In the genomic region with DNA sequence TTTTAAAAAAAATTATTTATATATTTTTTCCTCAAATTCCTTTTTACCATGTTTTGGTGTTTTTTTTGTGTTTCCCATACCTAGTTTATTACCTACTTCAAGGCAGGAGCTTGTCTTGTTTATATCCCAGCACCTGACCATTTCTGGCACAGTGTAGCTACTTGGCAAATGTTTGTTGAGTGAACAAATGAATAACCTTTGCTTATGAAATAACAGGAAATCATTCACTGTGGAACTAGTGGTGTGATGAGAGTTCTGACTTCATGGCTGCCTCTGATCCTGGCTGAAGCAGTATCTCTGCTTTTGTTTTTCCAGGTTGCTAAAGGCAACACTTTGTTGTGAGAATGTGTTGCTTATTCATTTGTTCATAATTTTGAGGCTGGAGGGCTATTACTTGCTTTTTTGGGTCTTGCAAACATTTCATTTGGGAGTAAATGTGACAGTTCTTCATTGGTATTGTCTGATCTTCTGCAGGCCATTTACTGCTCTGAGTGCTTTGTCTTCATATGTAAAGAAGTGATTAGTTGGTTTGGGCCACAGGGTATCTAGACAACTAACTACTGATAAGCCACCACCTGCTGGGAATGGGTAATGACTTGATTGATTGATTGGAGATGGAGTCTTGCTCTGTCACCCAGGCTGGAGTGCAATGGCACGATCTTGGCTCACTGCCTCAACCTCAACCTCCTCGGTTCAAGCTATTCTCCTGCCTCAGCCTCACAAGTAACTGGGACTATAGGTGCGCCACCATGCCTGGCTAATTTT, we compare ENCODE assay signal across 25 cellular contexts. TPM values are rescaled to one million over a fixed set of nuclear protein-coding genes. Genes with fewer than 3 reads are reported as not detected.
DNase-seq lines count a peak whose midpoint lies in the region; ATAC-seq and TF ChIP-seq lines count a peak whose summit lies in the region.
"Had no signal": no experiment of that assay in that cellular context is flagged by ENCODE, and none has a peak within 500 bp of the region (broad histone marks: within the 10 kb centered on the region; RNA-seq: fewer than 3 reads in every experiment).

No MANE protein-coding gene starts in this region.

- peak overlapping the region; percentile 3 for H3K27ac Mint-ChIP-seq in CD4-positive, alpha-beta T cell
- peak overlapping the region in 2 of 3 donors; percentile 56 to 71 for H3K27ac Mint-ChIP-seq in IgD-negative memory B cell
- no peak overlapping the region for H3K27ac Mint-ChIP-seq in activated CD8-positive, alpha-beta memory T cell treated with anti-CD3 and anti-CD28 coated beads, Interleukin-2, amount 10 ng/mL, durations not matched to agents 7 days and 5 days
- H3K27ac Mint-ChIP-seq: activated CD4-positive, alpha-beta memory T cell treated with anti-CD3 and anti-CD28 coated beads, Interleukin-2, amount 10 ng/mL, durations not matched to agents 7 days and 5 days; natural killer cell; stimulated activated memory B cell treated with anti-CD40 and anti-IgM and Interleukin-4, amounts not matched to agents 10 μg/mL and 1 μg/mL and 100 μg/mL, for 72 hours had no signal

- peaks cover 7 to 24% (median 18%) of the 10 kb centered on the region in 4 donors for H3K4me1 ChIP-seq in liver (ENCODE audit: control insufficient read depth in 4 of 4, insufficient read depth in 4 of 4, low read length in 3 of 4)
- peaks cover 7% of the 10 kb centered on the region for H3K4me1 ChIP-seq in HAP-1
- H3K4me1 ChIP-seq: BE2C had no signal

- no peaks in the 10 kb centered on the region for H3K9me3 Mint-ChIP-seq in CD4-positive, alpha-beta T cell
- no peaks in the 10 kb centered on the region for H3K9me3 Mint-ChIP-seq in IgD-negative memory B cell
- H3K9me3 Mint-ChIP-seq in activated CD8-positive, alpha-beta memory T cell treated with anti-CD3 and anti-CD28 coated beads, Interleukin-2, amount 10 ng/mL, durations not matched to agents 7 days and 5 days (ENCODE audit: low read depth), result no peaks in the 10 kb centered on the region
- H3K9me3 Mint-ChIP-seq: activated CD4-positive, alpha-beta memory T cell treated with anti-CD3 and anti-CD28 coated beads, Interleukin-2, amount 10 ng/mL, durations not matched to agents 7 days and 5 days; brain; natural killer cell; stimulated activated memory B cell treated with anti-CD40 and anti-IgM and Interleukin-4, amounts not matched to agents 10 μg/mL and 1 μg/mL and 100 μg/mL, for 72 hours had no signal

- H3K4me3 ChIP-seq in liver (ENCODE audit: low read depth in 1 of 3, low read length in 3 of 3) (no peak overlapping the region), HAP-1 (no peak overlapping the region)
- H3K4me3 ChIP-seq: heart left ventricle, spleen, suprapubic skin had no signal

- ATAC-seq in CD4-positive, alpha-beta T cell (ENCODE audit: poor library complexity), result no peak
- ATAC-seq in HG03432 (IDR thresholded peaks at IDR 0.05; ENCODE audit: unreplicated experiment), result no peak
- ATAC-seq in activated CD8-positive, alpha-beta memory T cell treated with anti-CD3 and anti-CD28 coated beads, Interleukin-2, amount 10 ng/mL, durations not matched to agents 7 days and 5 days, result no peak
- ATAC-seq: heart left ventricle; left colon; natural killer cell; Panc1; stimulated activated memory B cell treated with anti-CD40 and anti-IgM and Interleukin-4, amounts not matched to agents 10 μg/mL and 1 μg/mL and 100 μg/mL, for 72 hours had no signal

- in situ Hi-C loops in HAP-1 (cut with MboI; ENCODE audit: low sequenced_read_pairs), result no loop called here

- intact Hi-C loops in CD4-positive, alpha-beta T cell (cut with DNase I, micrococcal nuclease), result no loop called here

- 86% methylated on average over 3 of the region's 3 CpGs for WGBS in liver

- no peaks in the 10 kb centered on the region for H3K9me3 ChIP-seq in CD4-positive, alpha-beta T cell (ENCODE audit: control insufficient read depth, low read length)
- H3K9me3 ChIP-seq in liver (ENCODE audit: control insufficient read depth in 4 of 4, low read length in 3 of 4) (no peaks in the 10 kb centered on the region), HAP-1 (no peaks in the 10 kb centered on the region)
- H3K9me3 ChIP-seq: BE2C, heart left ventricle, spleen, suprapubic skin had no signal

- H3K36me3 Mint-ChIP-seq in CD4-positive, alpha-beta T cell (ENCODE audit: low read depth), result peaks cover 28% of the 10 kb centered on the region
- peaks cover 4% of the 10 kb centered on the region for H3K36me3 Mint-ChIP-seq in IgD-negative memory B cell
- peaks cover 12% of the 10 kb centered on the region for H3K36me3 Mint-ChIP-seq in activated CD8-positive, alpha-beta memory T cell treated with anti-CD3 and anti-CD28 coated beads, Interleukin-2, amount 10 ng/mL, durations not matched to agents 7 days and 5 days
- H3K36me3 Mint-ChIP-seq: natural killer cell had no signal

- TF ChIP-seq RAD21 in liver (IDR thresholded peaks at IDR 0.05), result no peak

- no peak for TF ChIP-seq CTCF in CD4-positive, alpha-beta T cell (IDR thresholded peaks at IDR 0.05)
- no peak for TF ChIP-seq CTCF in liver (IDR thresholded peaks at IDR 0.05; ENCODE audit: low read depth, low read length, missing input control)

- DNase-seq in CD4-positive, alpha-beta T cell, result no peak
- DNase-seq in dermis microvascular lymphatic vessel endothelial cell (ENCODE audit: low read depth in 2 of 2) (peak; percentile 87 to 88), HAP-1 (ENCODE audit: low spot score in 2 of 2) (no peak), midbrain (lab: John Stamatoyannopoulos, UW) (no peak)
- DNase-seq in activated CD8-positive, alpha-beta memory T cell treated with anti-CD3 and anti-CD28 coated beads, Interleukin-2, amount 10 ng/mL, durations not matched to agents 7 days and 5 days, result no peak
- DNase-seq: activated CD4-positive, alpha-beta memory T cell treated with anti-CD3 and anti-CD28 coated beads, Interleukin-2, amount 10 ng/mL, durations not matched to agents 7 days and 5 days; BE2C; HCEC 1CT; heart left ventricle; left colon; natural killer cell; NCI-H1436 treated with DMSO at 0.1 percent for 48 hours; NCI-H2171 treated with DMSO at 0.1 percent for 48 hours; NCI-H526; SHP77 treated with DMSO at 0.1 percent for 48 hours; stimulated activated CD4-positive, alpha-beta T cell treated with anti-CD3 and anti-CD28 coated beads, Interleukin-4, amount 100 ng/mL, for 1 hour; SW 1271 had no signal

- no peak overlapping the region for H3K4me3 Mint-ChIP-seq in CD4-positive, alpha-beta T cell
- H3K4me3 Mint-ChIP-seq in IgD-negative memory B cell, result peak overlapping the region in 1 of 4 donors; percentile 74
- no peak overlapping the region for H3K4me3 Mint-ChIP-seq in activated CD8-positive, alpha-beta memory T cell treated with anti-CD3 and anti-CD28 coated beads, Interleukin-2, amount 10 ng/mL, durations not matched to agents 7 days and 5 days
- H3K4me3 Mint-ChIP-seq: activated CD4-positive, alpha-beta memory T cell treated with anti-CD3 and anti-CD28 coated beads, Interleukin-2, amount 10 ng/mL, durations not matched to agents 7 days and 5 days; natural killer cell; stimulated activated memory B cell treated with anti-CD40 and anti-IgM and Interleukin-4, amounts not matched to agents 10 μg/mL and 1 μg/mL and 100 μg/mL, for 72 hours had no signal

- H3K27me3 Mint-ChIP-seq in CD4-positive, alpha-beta T cell, result no peaks in the 10 kb centered on the region
- H3K27me3 Mint-ChIP-seq in IgD-negative memory B cell, result no peaks in the 10 kb centered on the region
- no peaks in the 10 kb centered on the region for H3K27me3 Mint-ChIP-seq in activated CD8-positive, alpha-beta memory T cell treated with anti-CD3 and anti-CD28 coated beads, Interleukin-2, amount 10 ng/mL, durations not matched to agents 7 days and 5 days
- H3K27me3 Mint-ChIP-seq: activated CD4-positive, alpha-beta memory T cell treated with anti-CD3 and anti-CD28 coated beads, Interleukin-2, amount 10 ng/mL, durations not matched to agents 7 days and 5 days; stimulated activated memory B cell treated with anti-CD40 and anti-IgM and Interleukin-4, amounts not matched to agents 10 μg/mL and 1 μg/mL and 100 μg/mL, for 72 hours had no signal

- no peaks in the 10 kb centered on the region for H3K27me3 ChIP-seq in CD4-positive, alpha-beta T cell (ENCODE audit: control insufficient read depth, insufficient read depth, low read length)
- H3K27me3 ChIP-seq in liver (ENCODE audit: control insufficient read depth in 4 of 4, insufficient read depth in 4 of 4, low read length in 3 of 4) (no peaks in the 10 kb centered on the region), HAP-1 (ENCODE audit: low read depth) (no peaks in the 10 kb centered on the region)
- H3K27me3 ChIP-seq: BE2C, heart left ventricle, spleen, suprapubic skin had no signal

- no peak overlapping the region for H3K9ac ChIP-seq in liver (ENCODE audit: low read depth in 1 of 2, low read length in 2 of 2)

- H3K36me3 ChIP-seq in liver (ENCODE audit: control insufficient read depth in 4 of 4, insufficient read depth in 3 of 4, low read depth in 1 of 4, low read length in 3 of 4) (peaks cover 3 to 5% (median 4%) of the 10 kb centered on the region in 4 donors), HAP-1 (replicated peaks) (peaks cover 13% of the 10 kb centered on the region; the same call in 1 of the 2 replicates)
- H3K36me3 ChIP-seq: BE2C had no signal

- H3K4me1 Mint-ChIP-seq in CD4-positive, alpha-beta T cell (ENCODE audit: low read depth), result peaks cover 29% of the 10 kb centered on the region
- peaks cover 20 to 26% (median 21%) of the 10 kb centered on the region in 3 donors for H3K4me1 Mint-ChIP-seq in IgD-negative memory B cell
- H3K4me1 Mint-ChIP-seq in activated CD8-positive, alpha-beta memory T cell treated with anti-CD3 and anti-CD28 coated beads, Interleukin-2, amount 10 ng/mL, durations not matched to agents 7 days and 5 days, result peaks cover 25% of the 10 kb centered on the region

- CTCF ChIA-PET in CD4-positive, alpha-beta T cell (lab: Charles Lee), result no interaction called here
- CTCF ChIA-PET in activated CD8-positive, alpha-beta memory T cell treated with anti-CD3 and anti-CD28 coated beads, Interleukin-2, amount 10 ng/mL, durations not matched to agents 7 days and 5 days (lab: Charles Lee), result interaction anchor here (1.0 to 1.4 kb wide), 3 partner anchors 11 to 138 kb away, joined by 3 to 4 read pairs (median 4); partner anchors contain the start of gene DCAF1

- no peak overlapping the region for H3K27ac ChIP-seq in CD4-positive, alpha-beta T cell (ENCODE audit: low read depth, low read length)
- peak overlapping the region in 1 of 2 donors; percentile 9 for H3K27ac ChIP-seq in liver (ENCODE audit: low read depth in 1 of 2, low read length in 2 of 2)
- H3K27ac ChIP-seq: heart left ventricle, spleen, suprapubic skin had no signal

- POLR2A ChIA-PET in CD4-positive, alpha-beta T cell (lab: Charles Lee), result no interaction called here

RNA-seq across cellular contexts. Expression of gene RAD54L2, which starts 5.7 kb away (rescaled TPM):
- 10 to 100 TPM; 39.9 to 41.7 TPM for total RNA-seq in CD4-positive, alpha-beta T cell
- 15.0 TPM for polyA plus RNA-seq in IgD-negative memory B cell
- total RNA-seq in dermis microvascular lymphatic vessel endothelial cell, result 11.3 and 14.7 TPM in 2 replicates
- total RNA-seq in liver, result 10 to 100 TPM in 1 of 2 donors, 1 to 10 TPM in 1; 9.6 to 25.1 TPM
- polyA plus RNA-seq in liver, result 1 to 10 TPM; 1.9 to 6.5 TPM
- 10 to 100 TPM; 34.0 to 35.1 TPM for total RNA-seq in activated CD8-positive, alpha-beta memory T cell treated with anti-CD3 and anti-CD28 coated beads, Interleukin-2, amount 10 ng/mL, durations not matched to agents 7 days and 5 days

RNA-seq across cellular contexts. Expression of gene DCAF1, which starts 44.4 kb away (rescaled TPM):
- total RNA-seq in CD4-positive, alpha-beta T cell, result 10 to 100 TPM; 18.9 to 19.2 TPM
- polyA plus RNA-seq in IgD-negative memory B cell, result 12.1 TPM
- 12.5 and 15.4 TPM in 2 replicates for total RNA-seq in dermis microvascular lymphatic vessel endothelial cell
- total RNA-seq in liver, result 10 to 100 TPM; 11.4 to 14.5 TPM
- 1 to 10 TPM; 5.2 to 6.8 TPM for polyA plus RNA-seq in liver
- 10 to 100 TPM; 34.9 to 41.7 TPM for total RNA-seq in activated CD8-positive, alpha-beta memory T cell treated with anti-CD3 and anti-CD28 coated beads, Interleukin-2, amount 10 ng/mL, durations not matched to agents 7 days and 5 days

Comparison
In these comparisons a context has a peak if more than half of its experiments do, and no peak if none do; other contexts are left out.
1. DNase-seq: peak in dermis microvascular lymphatic vessel endothelial cell (2 of 2); none in CD4-positive, alpha-beta T cell (0 of 10), activated CD8-positive, alpha-beta memory T cell treated with anti-CD3 and anti-CD28 coated beads, Interleukin-2, amount 10 ng/mL, durations not matched to agents 7 days and 5 days (single experiment), HAP-1 (0 of 2) and midbrain (single experiment).